1 cellular context compared by ENCODE assay signal in the genomic region with DNA sequence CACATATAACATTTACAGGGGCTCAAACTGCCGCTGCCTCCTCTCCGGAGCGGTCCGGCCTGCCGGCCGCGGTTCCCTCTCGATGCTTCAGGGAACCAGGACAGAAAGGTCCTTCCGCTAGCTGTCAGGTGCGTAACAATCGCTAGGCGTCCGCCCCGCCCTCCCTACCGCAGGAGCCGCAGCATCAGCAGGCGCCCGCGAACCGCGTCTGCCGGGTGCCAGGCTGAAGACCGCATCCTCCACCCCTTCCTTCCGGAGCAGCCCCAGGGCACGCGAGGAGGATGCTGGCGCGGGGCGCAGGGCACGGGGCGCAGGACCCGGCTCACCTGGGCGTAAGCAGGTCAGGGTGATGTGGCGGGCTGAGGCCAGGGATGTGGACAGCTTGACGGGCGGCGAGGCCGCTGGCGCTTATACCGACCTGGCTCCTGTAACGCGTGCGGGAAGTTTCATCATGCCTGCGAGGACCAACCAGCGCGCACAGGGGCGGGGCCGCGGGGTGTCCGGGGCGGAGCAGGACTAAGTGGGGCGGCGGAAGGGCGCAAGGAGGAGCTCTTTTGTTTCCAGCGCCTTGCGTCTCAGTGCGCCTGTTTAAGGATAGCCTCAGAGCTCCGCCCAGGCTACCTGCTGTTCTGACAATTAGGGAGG.
TF ChIP-seq lines count a peak whose summit lies in the region.

A gene with protein sequence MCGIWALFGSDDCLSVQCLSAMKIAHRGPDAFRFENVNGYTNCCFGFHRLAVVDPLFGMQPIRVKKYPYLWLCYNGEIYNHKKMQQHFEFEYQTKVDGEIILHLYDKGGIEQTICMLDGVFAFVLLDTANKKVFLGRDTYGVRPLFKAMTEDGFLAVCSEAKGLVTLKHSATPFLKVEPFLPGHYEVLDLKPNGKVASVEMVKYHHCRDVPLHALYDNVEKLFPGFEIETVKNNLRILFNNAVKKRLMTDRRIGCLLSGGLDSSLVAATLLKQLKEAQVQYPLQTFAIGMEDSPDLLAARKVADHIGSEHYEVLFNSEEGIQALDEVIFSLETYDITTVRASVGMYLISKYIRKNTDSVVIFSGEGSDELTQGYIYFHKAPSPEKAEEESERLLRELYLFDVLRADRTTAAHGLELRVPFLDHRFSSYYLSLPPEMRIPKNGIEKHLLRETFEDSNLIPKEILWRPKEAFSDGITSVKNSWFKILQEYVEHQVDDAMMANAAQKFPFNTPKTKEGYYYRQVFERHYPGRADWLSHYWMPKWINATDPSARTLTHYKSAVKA (minus strand): TSS at position 384 of the 645 bp plus-strand sequence. CDS start 3,252 bp downstream, outside the sequence.

TF ChIP-seq in K562, 482 proteins besides CTCF, POLR2A, EP300 and RAD21 (continued from another document and continues in another):
- TF ChIP-seq, protein P1, sequence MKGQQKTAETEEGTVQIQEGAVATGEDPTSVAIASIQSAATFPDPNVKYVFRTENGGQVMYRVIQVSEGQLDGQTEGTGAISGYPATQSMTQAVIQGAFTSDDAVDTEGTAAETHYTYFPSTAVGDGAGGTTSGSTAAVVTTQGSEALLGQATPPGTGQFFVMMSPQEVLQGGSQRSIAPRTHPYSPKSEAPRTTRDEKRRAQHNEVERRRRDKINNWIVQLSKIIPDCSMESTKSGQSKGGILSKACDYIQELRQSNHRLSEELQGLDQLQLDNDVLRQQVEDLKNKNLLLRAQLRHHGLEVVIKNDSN (CRISPR knock-in tag; IDR thresholded peaks at IDR 0.05), result no peak
- TF ChIP-seq XRCC5 (IDR thresholded peaks at IDR 0.05; ENCODE audit: low read depth, low read length), result peak; percentile 52; the same call in 1 of the 2 replicates
- TF ChIP-seq TGIF2 (CRISPR knock-in tag; IDR thresholded peaks at IDR 0.05), result peak; percentile 38; the same call in 1 of the 2 replicates
- peak; percentile 76 for TF ChIP-seq GABPA (tag; conservative IDR thresholded peaks at IDR 0.05; ENCODE audit: low read depth)
- TF ChIP-seq, protein P2, sequence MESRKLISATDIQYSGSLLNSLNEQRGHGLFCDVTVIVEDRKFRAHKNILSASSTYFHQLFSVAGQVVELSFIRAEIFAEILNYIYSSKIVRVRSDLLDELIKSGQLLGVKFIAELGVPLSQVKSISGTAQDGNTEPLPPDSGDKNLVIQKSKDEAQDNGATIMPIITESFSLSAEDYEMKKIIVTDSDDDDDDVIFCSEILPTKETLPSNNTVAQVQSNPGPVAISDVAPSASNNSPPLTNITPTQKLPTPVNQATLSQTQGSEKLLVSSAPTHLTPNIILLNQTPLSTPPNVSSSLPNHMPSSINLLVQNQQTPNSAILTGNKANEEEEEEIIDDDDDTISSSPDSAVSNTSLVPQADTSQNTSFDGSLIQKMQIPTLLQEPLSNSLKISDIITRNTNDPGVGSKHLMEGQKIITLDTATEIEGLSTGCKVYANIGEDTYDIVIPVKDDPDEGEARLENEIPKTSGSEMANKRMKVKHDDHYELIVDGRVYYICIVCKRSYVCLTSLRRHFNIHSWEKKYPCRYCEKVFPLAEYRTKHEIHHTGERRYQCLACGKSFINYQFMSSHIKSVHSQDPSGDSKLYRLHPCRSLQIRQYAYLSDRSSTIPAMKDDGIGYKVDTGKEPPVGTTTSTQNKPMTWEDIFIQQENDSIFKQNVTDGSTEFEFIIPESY (CRISPR knock-in tag; IDR thresholded peaks at IDR 0.05), result peak; percentile 67; the same call in 1 of the 2 replicates
- TF ChIP-seq FUS (optimal IDR thresholded peaks at IDR 0.05; ENCODE audit: low read depth, low read length), result peak; percentile 55
- peak in 1 of 2 experiments; percentile 57; a peak in 1 of 4 replicates for TF ChIP-seq TRIM24 (IDR thresholded peaks at IDR 0.05)
- TF ChIP-seq HDAC1 (IDR thresholded peaks at IDR 0.05), result peak in 1 of 2 experiments; percentile 90; a peak in 2 of 4 replicates
- TF ChIP-seq, protein P3, sequence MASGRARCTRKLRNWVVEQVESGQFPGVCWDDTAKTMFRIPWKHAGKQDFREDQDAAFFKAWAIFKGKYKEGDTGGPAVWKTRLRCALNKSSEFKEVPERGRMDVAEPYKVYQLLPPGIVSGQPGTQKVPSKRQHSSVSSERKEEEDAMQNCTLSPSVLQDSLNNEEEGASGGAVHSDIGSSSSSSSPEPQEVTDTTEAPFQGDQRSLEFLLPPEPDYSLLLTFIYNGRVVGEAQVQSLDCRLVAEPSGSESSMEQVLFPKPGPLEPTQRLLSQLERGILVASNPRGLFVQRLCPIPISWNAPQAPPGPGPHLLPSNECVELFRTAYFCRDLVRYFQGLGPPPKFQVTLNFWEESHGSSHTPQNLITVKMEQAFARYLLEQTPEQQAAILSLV (tag; IDR thresholded peaks at IDR 0.05), result peak; percentile 73
- TF ChIP-seq, protein P4, sequence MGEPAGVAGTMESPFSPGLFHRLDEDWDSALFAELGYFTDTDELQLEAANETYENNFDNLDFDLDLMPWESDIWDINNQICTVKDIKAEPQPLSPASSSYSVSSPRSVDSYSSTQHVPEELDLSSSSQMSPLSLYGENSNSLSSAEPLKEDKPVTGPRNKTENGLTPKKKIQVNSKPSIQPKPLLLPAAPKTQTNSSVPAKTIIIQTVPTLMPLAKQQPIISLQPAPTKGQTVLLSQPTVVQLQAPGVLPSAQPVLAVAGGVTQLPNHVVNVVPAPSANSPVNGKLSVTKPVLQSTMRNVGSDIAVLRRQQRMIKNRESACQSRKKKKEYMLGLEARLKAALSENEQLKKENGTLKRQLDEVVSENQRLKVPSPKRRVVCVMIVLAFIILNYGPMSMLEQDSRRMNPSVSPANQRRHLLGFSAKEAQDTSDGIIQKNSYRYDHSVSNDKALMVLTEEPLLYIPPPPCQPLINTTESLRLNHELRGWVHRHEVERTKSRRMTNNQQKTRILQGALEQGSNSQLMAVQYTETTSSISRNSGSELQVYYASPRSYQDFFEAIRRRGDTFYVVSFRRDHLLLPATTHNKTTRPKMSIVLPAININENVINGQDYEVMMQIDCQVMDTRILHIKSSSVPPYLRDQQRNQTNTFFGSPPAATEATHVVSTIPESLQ (CRISPR knock-in tag; IDR thresholded peaks at IDR 0.05), result peak; percentile 71; the same call in 1 of the 2 replicates
- TF ChIP-seq, protein P5, sequence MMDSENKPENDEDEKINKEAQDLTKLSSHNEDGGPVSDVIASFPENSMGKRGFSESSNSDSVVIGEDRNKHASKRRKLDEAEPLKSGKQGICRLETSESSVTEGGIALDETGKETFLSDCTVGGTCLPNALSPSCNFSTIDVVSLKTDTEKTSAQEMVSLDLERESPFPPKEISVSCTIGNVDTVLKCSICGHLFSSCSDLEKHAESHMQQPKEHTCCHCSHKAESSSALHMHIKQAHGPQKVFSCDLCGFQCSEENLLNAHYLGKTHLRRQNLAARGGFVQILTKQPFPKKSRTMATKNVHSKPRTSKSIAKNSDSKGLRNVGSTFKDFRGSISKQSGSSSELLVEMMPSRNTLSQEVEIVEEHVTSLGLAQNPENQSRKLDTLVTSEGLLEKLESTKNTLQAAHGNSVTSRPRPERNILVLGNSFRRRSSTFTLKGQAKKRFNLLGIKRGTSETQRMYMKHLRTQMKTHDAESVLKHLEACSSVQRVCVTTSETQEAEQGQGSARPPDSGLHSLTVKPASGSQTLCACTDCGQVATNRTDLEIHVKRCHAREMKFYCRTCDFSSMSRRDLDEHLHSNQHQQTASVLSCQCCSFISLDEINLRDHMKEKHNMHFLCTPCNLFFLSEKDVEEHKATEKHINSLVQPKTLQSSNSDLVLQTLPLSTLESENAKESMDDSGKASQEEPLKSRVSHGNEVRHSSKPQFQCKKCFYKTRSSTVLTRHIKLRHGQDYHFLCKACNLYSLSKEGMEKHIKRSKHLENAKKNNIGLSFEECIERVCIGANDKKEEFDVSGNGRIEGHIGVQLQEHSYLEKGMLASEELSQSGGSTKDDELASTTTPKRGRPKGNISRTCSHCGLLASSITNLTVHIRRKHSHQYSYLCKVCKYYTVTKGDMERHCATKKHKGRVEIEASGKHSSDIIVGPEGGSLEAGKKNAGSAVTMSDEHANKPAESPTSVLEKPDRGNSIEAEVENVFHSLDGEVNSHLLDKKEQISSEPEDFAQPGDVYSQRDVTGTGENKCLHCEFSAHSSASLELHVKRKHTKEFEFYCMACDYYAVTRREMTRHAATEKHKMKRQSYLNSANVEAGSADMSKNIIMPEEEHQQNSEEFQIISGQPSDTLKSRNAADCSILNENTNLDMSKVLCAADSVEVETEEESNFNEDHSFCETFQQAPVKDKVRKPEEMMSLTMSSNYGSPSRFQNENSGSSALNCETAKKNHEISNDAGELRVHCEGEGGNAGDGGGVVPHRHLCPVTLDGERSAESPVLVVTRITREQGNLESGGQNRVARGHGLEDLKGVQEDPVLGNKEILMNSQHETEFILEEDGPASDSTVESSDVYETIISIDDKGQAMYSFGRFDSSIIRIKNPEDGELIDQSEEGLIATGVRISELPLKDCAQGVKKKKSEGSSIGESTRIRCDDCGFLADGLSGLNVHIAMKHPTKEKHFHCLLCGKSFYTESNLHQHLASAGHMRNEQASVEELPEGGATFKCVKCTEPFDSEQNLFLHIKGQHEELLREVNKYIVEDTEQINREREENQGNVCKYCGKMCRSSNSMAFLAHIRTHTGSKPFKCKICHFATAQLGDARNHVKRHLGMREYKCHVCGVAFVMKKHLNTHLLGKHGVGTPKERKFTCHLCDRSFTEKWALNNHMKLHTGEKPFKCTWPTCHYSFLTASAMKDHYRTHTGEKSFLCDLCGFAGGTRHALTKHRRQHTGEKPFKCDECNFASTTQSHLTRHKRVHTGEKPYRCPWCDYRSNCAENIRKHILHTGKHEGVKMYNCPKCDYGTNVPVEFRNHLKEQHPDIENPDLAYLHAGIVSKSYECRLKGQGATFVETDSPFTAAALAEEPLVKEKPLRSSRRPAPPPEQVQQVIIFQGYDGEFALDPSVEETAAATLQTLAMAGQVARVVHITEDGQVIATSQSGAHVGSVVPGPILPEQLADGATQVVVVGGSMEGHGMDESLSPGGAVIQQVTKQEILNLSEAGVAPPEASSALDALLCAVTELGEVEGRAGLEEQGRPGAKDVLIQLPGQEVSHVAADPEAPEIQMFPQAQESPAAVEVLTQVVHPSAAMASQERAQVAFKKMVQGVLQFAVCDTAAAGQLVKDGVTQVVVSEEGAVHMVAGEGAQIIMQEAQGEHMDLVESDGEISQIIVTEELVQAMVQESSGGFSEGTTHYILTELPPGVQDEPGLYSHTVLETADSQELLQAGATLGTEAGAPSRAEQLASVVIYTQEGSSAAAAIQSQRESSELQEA (IDR thresholded peaks at IDR 0.05; ENCODE audit: low read depth), result no peak
- TF ChIP-seq JUN (IDR thresholded peaks at IDR 0.05; ENCODE audit: borderline replicate concordance, low read depth, low read length), result peak; percentile 65; the same call in 1 of the 2 replicates
- TF ChIP-seq JUN (CRISPR knock-in tag; IDR thresholded peaks at IDR 0.05; ENCODE audit: borderline replicate concordance), result no peak
- peak; percentile 15; the same call in 1 of the 2 replicates for TF ChIP-seq DPF2 (IDR thresholded peaks at IDR 0.05)
- TF ChIP-seq ZNF766 (CRISPR knock-in tag; conservative IDR thresholded peaks at IDR 0.05), result peak; percentile 54; the same call in 1 of the 2 replicates
- TF ChIP-seq KDM5B (IDR thresholded peaks at IDR 0.05; ENCODE audit: insufficient replicate concordance, low read depth, low read length), result peak; percentile 95
- no peak for TF ChIP-seq RAD51 (IDR thresholded peaks at IDR 0.05; ENCODE audit: borderline replicate concordance, low read depth)
- no peak for TF ChIP-seq FOXA1 (IDR thresholded peaks at IDR 0.05; ENCODE audit: borderline replicate concordance)
- no peak for TF ChIP-seq TEAD4 (IDR thresholded peaks at IDR 0.05; ENCODE audit: low read length)
- no peak for TF ChIP-seq TEAD4 (CRISPR knock-in tag; IDR thresholded peaks at IDR 0.05; ENCODE audit: borderline replicate concordance)
- TF ChIP-seq, protein P6, sequence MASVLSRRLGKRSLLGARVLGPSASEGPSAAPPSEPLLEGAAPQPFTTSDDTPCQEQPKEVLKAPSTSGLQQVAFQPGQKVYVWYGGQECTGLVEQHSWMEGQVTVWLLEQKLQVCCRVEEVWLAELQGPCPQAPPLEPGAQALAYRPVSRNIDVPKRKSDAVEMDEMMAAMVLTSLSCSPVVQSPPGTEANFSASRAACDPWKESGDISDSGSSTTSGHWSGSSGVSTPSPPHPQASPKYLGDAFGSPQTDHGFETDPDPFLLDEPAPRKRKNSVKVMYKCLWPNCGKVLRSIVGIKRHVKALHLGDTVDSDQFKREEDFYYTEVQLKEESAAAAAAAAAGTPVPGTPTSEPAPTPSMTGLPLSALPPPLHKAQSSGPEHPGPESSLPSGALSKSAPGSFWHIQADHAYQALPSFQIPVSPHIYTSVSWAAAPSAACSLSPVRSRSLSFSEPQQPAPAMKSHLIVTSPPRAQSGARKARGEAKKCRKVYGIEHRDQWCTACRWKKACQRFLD (CRISPR knock-in tag; IDR thresholded peaks at IDR 0.05), result peak; percentile 83; the same call in 1 of the 2 replicates
- peak; percentile 62; the same call in 1 of the 2 replicates for TF ChIP-seq ELF2 (CRISPR knock-in tag; IDR thresholded peaks at IDR 0.05)
- no peak for TF ChIP-seq ZSCAN29 (IDR thresholded peaks at IDR 0.05)
- TF ChIP-seq NFYB (IDR thresholded peaks at IDR 0.05; ENCODE audit: extremely low read depth, insufficient read length), result peak; percentile 57
- no peak for TF ChIP-seq NR2C1 (IDR thresholded peaks at IDR 0.05)
- TF ChIP-seq NR2C1 (tag; IDR thresholded peaks at IDR 0.05), result no peak
- peak; percentile 3 for TF ChIP-seq SMAD1 (IDR thresholded peaks at IDR 0.05; ENCODE audit: low read depth, low read length, partially characterized antibody)
- TF ChIP-seq FOSL1 (tag; conservative IDR thresholded peaks at IDR 0.05), result peak; percentile 48; the same call in 1 of the 2 replicates
- peak; percentile 93 for TF ChIP-seq RBBP5 (IDR thresholded peaks at IDR 0.05; ENCODE audit: borderline replicate concordance, insufficient read depth, low read length, poor library complexity, severe bottlenecking)
- no peak for TF ChIP-seq KLF10 (CRISPR knock-in tag; IDR thresholded peaks at IDR 0.05)
- TF ChIP-seq ZSCAN32 (CRISPR knock-in tag; IDR thresholded peaks at IDR 0.05), result peak; percentile 90
- TF ChIP-seq GABPB2 (CRISPR knock-in tag; conservative IDR thresholded peaks at IDR 0.05), result no peak
- TF ChIP-seq ZNF239 (CRISPR knock-in tag; IDR thresholded peaks at IDR 0.05), result no peak
- TF ChIP-seq POLR2AphosphoS5 (IDR thresholded peaks at IDR 0.05; ENCODE audit: control insufficient read depth, insufficient read depth, low read depth, low read length), result peak; percentile 76
- TF ChIP-seq MECOM (CRISPR knock-in tag; IDR thresholded peaks at IDR 0.05), result no peak
- TF ChIP-seq CHD4 (IDR thresholded peaks at IDR 0.05; ENCODE audit: insufficient read depth, insufficient replicate concordance, low read depth, low read length, poor library complexity, severe bottlenecking), result no peak
- TF ChIP-seq, protein P7, sequence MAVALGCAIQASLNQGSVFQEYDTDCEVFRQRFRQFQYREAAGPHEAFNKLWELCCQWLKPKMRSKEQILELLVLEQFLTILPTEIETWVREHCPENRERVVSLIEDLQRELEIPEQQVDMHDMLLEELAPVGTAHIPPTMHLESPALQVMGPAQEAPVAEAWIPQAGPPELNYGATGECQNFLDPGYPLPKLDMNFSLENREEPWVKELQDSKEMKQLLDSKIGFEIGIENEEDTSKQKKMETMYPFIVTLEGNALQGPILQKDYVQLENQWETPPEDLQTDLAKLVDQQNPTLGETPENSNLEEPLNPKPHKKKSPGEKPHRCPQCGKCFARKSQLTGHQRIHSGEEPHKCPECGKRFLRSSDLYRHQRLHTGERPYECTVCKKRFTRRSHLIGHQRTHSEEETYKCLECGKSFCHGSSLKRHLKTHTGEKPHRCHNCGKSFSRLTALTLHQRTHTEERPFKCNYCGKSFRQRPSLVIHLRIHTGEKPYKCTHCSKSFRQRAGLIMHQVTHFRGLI (CRISPR knock-in tag; IDR thresholded peaks at IDR 0.05), result no peak
- TF ChIP-seq ETV5 (CRISPR knock-in tag; IDR thresholded peaks at IDR 0.05; ENCODE audit: low read depth), result peak; percentile 92
- no peak for TF ChIP-seq NCOA4 (IDR thresholded peaks at IDR 0.05; ENCODE audit: partially characterized antibody)
- peak; percentile 89 for TF ChIP-seq PHF8 (IDR thresholded peaks at IDR 0.05; ENCODE audit: borderline replicate concordance, low read length)
